ENCODE assay signal across 16 cellular contexts in the genomic region with DNA sequence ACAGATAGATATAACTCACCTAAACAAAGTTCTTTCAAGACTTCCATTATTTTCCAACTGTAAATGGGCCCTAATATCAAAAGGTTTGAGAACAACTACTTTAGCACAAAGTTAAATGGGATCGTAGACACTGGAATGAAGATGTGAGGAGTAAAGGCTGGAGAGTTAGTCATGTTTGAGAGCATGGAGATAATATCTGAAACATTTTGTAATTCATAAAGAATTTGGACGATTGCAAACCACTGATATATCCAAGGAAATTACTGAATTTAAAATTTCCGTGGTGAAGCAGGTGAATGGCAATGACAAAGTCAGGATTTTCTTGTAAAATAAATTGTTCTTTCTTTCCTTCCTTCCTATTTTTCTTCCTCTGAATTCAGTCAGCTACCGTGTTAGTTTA.
"Had no signal": no experiment of that assay in that cellular context is flagged by ENCODE, and none has a peak within 500 bp of the region (broad histone marks: within the 10 kb centered on the region; RNA-seq: fewer than 3 reads in every experiment).

No MANE protein-coding gene starts in this region.

- DNase-seq: KBM-7, MG63, NCI-H1092, NCI-H1436, NCI-H187, NCI-H2029, NCI-H2081 treated with DMSO at 0.1 percent for 48 hours, NCI-H2171 treated with DMSO at 0.1 percent for 48 hours, NCI-H524, NCI-H526 treated with DMSO at 0.1 percent for 48 hours, NCI-H748 treated with DMSO at 0.1 percent for 48 hours, SHP77, SK-N-SH, SW 1271, T-cell had no signal

- H3K36me3 ChIP-seq: MG63 had no signal

- H3K9me3 ChIP-seq: MG63, SK-N-SH had no signal

- ATAC-seq: Panc1, T-cell had no signal

- H3K27me3 ChIP-seq: MG63 had no signal

- H3K9ac ChIP-seq: SK-N-SH had no signal

- H3K4me3 ChIP-seq: MG63 had no signal
